In the genomic region with DNA sequence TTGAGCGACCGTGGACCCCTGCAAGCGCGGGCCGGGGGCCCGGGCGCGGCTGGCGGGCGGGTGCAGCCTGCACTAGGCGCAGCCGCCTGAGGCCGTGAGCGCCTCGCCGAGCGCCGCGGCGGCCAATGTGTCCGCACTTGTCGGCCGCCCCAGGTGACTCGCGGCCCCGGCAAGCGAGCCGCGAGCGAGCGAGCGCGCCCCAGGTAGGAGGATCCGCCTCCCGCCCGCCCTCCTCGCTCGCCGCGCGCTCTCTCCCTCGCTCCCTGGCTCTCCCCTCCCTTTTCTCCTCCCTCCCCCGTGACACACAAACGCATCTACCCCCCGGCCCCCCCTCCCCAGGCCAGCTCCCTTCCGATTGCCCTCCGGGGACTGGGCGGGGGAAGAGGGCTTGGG, we compare ENCODE assay signal across 8 cellular contexts. TPM values are rescaled to one million over a fixed set of nuclear protein-coding genes. Genes with fewer than 3 reads are reported as not detected.
DNase-seq lines count a peak whose midpoint lies in the region; ATAC-seq and TF ChIP-seq lines count a peak whose summit lies in the region.

TSS of gene WNT7B (minus strand) at position 160 of the 393 bp plus-strand sequence. CDS start 408 bp downstream, outside the sequence.

- no peak for TF ChIP-seq EP300 in tibial nerve (IDR thresholded peaks at IDR 0.05)

- H3K9me3 Mint-ChIP-seq in immature natural killer cell = peaks cover 0 to 2% (median 0%) of the 10 kb centered on the region in 6 donors

- ATAC-seq in right cardiac atrium (no peak), T-helper 17 cell (no peak), HG02870 (IDR thresholded peaks at IDR 0.05; ENCODE audit: unreplicated experiment) (no peak)

- H3K27me3 Mint-ChIP-seq in T-helper 17 cell (peaks cover 36% of the 10 kb centered on the region), immature natural killer cell (ENCODE audit: low read depth in 3 of 3) (peaks cover 11 to 23% (median 22%) of the 10 kb centered on the region in 3 donors)

- no peaks in the 10 kb centered on the region for H3K27me3 ChIP-seq in right cardiac atrium (ENCODE audit: control insufficient read depth, insufficient read depth)
- peaks cover 33 to 43% of the 10 kb centered on the region in 2 donors for H3K27me3 ChIP-seq in right atrium auricular region
- peaks cover 7% of the 10 kb centered on the region for H3K27me3 ChIP-seq in vagina
- H3K27me3 ChIP-seq in tibial nerve = peaks cover 5 to 69% of the 10 kb centered on the region in 2 donors

- H3K4me3 ChIP-seq in right cardiac atrium (ENCODE audit: low read length) (peak within 1 kb of the TSS; percentile 43), right atrium auricular region (peak within 1 kb of the TSS in 1 of 2 donors; percentile 40), vagina (peak within 1 kb of the TSS; percentile 46 to 48), tibial nerve (peak within 1 kb of the TSS in 2 of 4 donors; percentile 6 to 32)

- WGBS in right cardiac atrium = 1% methylated on average over 48 of the region's 48 CpGs
- WGBS in tibial nerve, 2 donors = 0 to 2% methylated on average over 3 to 22 of the region's 48 CpGs

- H3K36me3 Mint-ChIP-seq in T-helper 17 cell (ENCODE audit: low read depth) (peaks cover 3% of the 10 kb centered on the region), immature natural killer cell (no peaks in the 10 kb centered on the region)

- H3K9me3 ChIP-seq in right cardiac atrium (ENCODE audit: control insufficient read depth, low read length) (no peaks in the 10 kb centered on the region), right atrium auricular region (no peaks in the 10 kb centered on the region), T-helper 17 cell (ENCODE audit: control insufficient read depth, low read length, poor library complexity, severe bottlenecking) (no peaks in the 10 kb centered on the region), vagina (no peaks in the 10 kb centered on the region), tibial nerve (no peaks in the 10 kb centered on the region)

- H3K4me1 Mint-ChIP-seq in T-helper 17 cell = peaks cover 5% of the 10 kb centered on the region
- peaks cover 0 to 6% of the 10 kb centered on the region in 2 donors for H3K4me1 Mint-ChIP-seq in immature natural killer cell

- H3K36me3 ChIP-seq in right atrium auricular region (no peaks in the 10 kb centered on the region), vagina (no peaks in the 10 kb centered on the region), tibial nerve (no peaks in the 10 kb centered on the region)

- H3K27ac Mint-ChIP-seq in T-helper 17 cell (no peak within 1 kb of the TSS), immature natural killer cell (no peak within 1 kb of the TSS)

- TF ChIP-seq POLR2A in vagina (IDR thresholded peaks at IDR 0.05) = no peak
- TF ChIP-seq POLR2A in tibial nerve (IDR thresholded peaks at IDR 0.05) = no peak

- H3K4me1 ChIP-seq in right cardiac atrium (ENCODE audit: control insufficient read depth, insufficient read depth, low read length) (no peaks in the 10 kb centered on the region), right atrium auricular region (peaks cover 3 to 39% of the 10 kb centered on the region in 2 donors), vagina (peaks cover 40% of the 10 kb centered on the region), tibial nerve (peaks cover 0 to 56% (median 13%) of the 10 kb centered on the region in 4 donors)

- TF ChIP-seq CTCF in right atrium auricular region (IDR thresholded peaks at IDR 0.05) = no peak
- TF ChIP-seq CTCF in vagina (IDR thresholded peaks at IDR 0.05) = no peak
- no peak for TF ChIP-seq CTCF in tibial nerve (IDR thresholded peaks at IDR 0.05)

- intact Hi-C loops in right cardiac atrium (cut with DNase I) (loop anchor here in 1 of 4 donors (2.0 kb wide), 1 partner anchor 112 kb away; no protein-coding TSS in a partner anchor), vagina (cut with DNase I) (no loop called here)

- DNase-seq in right cardiac atrium = no peak
- DNase-seq in right atrium auricular region (ENCODE audit: low spot score) = no peak
- DNase-seq in T-helper 17 cell = no peak
- no peak for DNase-seq in immature natural killer cell
- DNase-seq in vagina (ENCODE audit: extremely low spot score in 2 of 2) = no peak
- DNase-seq in tibial nerve (ENCODE audit: low spot score in 2 of 2) = no peak
- no peak for DNase-seq in HuH-7.5 (ENCODE audit: low spot score)

- H3K4me3 Mint-ChIP-seq in T-helper 17 cell (peak within 1 kb of the TSS; percentile 74), immature natural killer cell (peak within 1 kb of the TSS; percentile 29 to 54 (median 46))

- H3K27ac ChIP-seq in right cardiac atrium (ENCODE audit: low read length) = no peak within 1 kb of the TSS
- no peak within 1 kb of the TSS for H3K27ac ChIP-seq in right atrium auricular region
- H3K27ac ChIP-seq in vagina = peak within 1 kb of the TSS; percentile 39
- no peak within 1 kb of the TSS for H3K27ac ChIP-seq in tibial nerve

RNA-seq across cellular contexts. Expression of gene WNT7B, which starts in this region (rescaled TPM):
- total RNA-seq in right cardiac atrium = not detected
- not detected for polyA plus RNA-seq in right cardiac atrium
- under 1 TPM in 1 of 2 donors, not detected in 1; 0.19 TPM for total RNA-seq in right atrium auricular region
- not detected for total RNA-seq in T-helper 17 cell
- polyA plus RNA-seq in immature natural killer cell = not detected
- total RNA-seq in vagina = 7.1 TPM
- not detected for total RNA-seq in tibial nerve
